ENCODE assay signal across 8 cellular contexts in the genomic region with DNA sequence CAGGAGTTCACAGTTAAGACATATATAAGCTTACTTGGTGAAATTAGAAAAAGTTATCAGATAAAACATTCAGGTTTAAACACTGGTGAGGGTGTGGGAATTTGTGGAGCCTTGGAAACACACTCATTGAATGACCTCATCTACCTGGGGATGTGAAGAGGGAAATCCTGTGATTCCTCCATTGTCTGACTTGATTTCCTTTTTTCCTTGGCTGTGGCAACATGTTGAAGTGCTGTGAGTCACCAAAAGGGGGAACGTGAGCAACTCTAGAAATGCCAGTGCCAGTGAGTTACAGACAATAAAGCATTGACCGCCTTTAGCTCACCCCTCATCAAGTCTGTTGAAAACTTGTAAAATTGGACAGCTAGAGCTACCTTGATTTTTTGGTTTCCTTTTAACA. TPM values are rescaled to one million over a fixed set of nuclear protein-coding genes. Genes with fewer than 3 reads are reported as not detected.
A peak's percentile ranks its signal among the peaks of the same experiment; 100 is the strongest.
DNase-seq lines count a peak whose midpoint lies in the region; ATAC-seq and TF ChIP-seq lines count a peak whose summit lies in the region.

No MANE protein-coding gene starts in this region.

- POLR2A ChIA-PET in Caco-2 (lab: Charles Lee) = interaction anchor here (0.5 kb wide), 1 partner anchor 205 kb away, joined by 8 read pairs; a partner anchor contains a TSS

- H3K4me1 ChIP-seq in Caco-2 = peaks cover 5% of the 10 kb centered on the region

- intact Hi-C loops in Caco-2 (cut with micrococcal nuclease; ENCODE audit: unreplicated experiment) = loop anchor here (2.0 to 5.0 kb wide), 2 partner anchors 23 to 51 kb away; a partner anchor contains a TSS

- H3K4me3 Mint-ChIP-seq in Caco-2 (ENCODE audit: unreplicated experiment) (peak overlapping the region; percentile 90), IgD-negative memory B cell (peak overlapping the region; percentile 86 to 96 (median 94))
- peak overlapping the region; percentile 91 for H3K4me3 Mint-ChIP-seq in activated naive CD8-positive, alpha-beta T cell treated with anti-CD3 and anti-CD28 coated beads for 36 hours

- BruUV-seq in Caco-2 (replicated peaks; lab: Mats Ljungman, UMichigan) = no TSS peak

- no peaks in the 10 kb centered on the region for H3K9me3 ChIP-seq in Caco-2

- H3K36me3 ChIP-seq in Caco-2 (ENCODE audit: control insufficient read depth, insufficient read depth, low read length) = no peaks in the 10 kb centered on the region

- no peaks in the 10 kb centered on the region for H3K9me3 Mint-ChIP-seq in Caco-2 (ENCODE audit: unreplicated experiment)
- H3K9me3 Mint-ChIP-seq in IgD-negative memory B cell = no peaks in the 10 kb centered on the region
- H3K9me3 Mint-ChIP-seq in activated naive CD8-positive, alpha-beta T cell treated with anti-CD3 and anti-CD28 coated beads for 36 hours = peaks cover 1% of the 10 kb centered on the region

- TF ChIP-seq CTCF in Caco-2 (IDR thresholded peaks at IDR 0.05; ENCODE audit: insufficient read depth in 1 of 2, low read depth in 1 of 2, low read length in 1 of 2, severe bottlenecking in 1 of 2, unreplicated experiment in 1 of 2) = no peak

- no peak for ATAC-seq in HG02870 (IDR thresholded peaks at IDR 0.05; ENCODE audit: unreplicated experiment)
- ATAC-seq in GM19463 (IDR thresholded peaks at IDR 0.05; ENCODE audit: unreplicated experiment) = no peak
- ATAC-seq in GM18861 (IDR thresholded peaks at IDR 0.05; ENCODE audit: unreplicated experiment) = no peak

- no peak overlapping the region for H3K4me3 ChIP-seq in Caco-2 (ENCODE audit: low read depth, low read length)

- H3K27ac Mint-ChIP-seq in Caco-2 (ENCODE audit: unreplicated experiment) (peak overlapping the region; percentile 70), IgD-negative memory B cell (peak overlapping the region; percentile 63 to 93 (median 93))
- H3K27ac Mint-ChIP-seq in activated naive CD8-positive, alpha-beta T cell treated with anti-CD3 and anti-CD28 coated beads for 36 hours = peak overlapping the region; percentile 94

- CTCF ChIA-PET in Caco-2 (lab: Charles Lee) = interaction anchor here (0.9 to 1.1 kb wide), 2 partner anchors 61 to 172 kb away, joined by 3 to 4 read pairs; a partner anchor contains a TSS

- H3K4me1 Mint-ChIP-seq in Caco-2 (ENCODE audit: low read depth, unreplicated experiment) (no peaks in the 10 kb centered on the region), IgD-negative memory B cell (peaks cover 25 to 37% (median 33%) of the 10 kb centered on the region in 3 donors)
- H3K4me1 Mint-ChIP-seq in activated naive CD8-positive, alpha-beta T cell treated with anti-CD3 and anti-CD28 coated beads for 36 hours = peaks cover 42% of the 10 kb centered on the region

- H3K27me3 Mint-ChIP-seq in Caco-2 (ENCODE audit: insufficient read depth, unreplicated experiment) (no peaks in the 10 kb centered on the region), IgD-negative memory B cell (no peaks in the 10 kb centered on the region)
- H3K27me3 Mint-ChIP-seq in activated naive CD8-positive, alpha-beta T cell treated with anti-CD3 and anti-CD28 coated beads for 36 hours = no peaks in the 10 kb centered on the region

- H3K27me3 ChIP-seq in Caco-2 (replicated peaks; ENCODE audit: control insufficient read depth, insufficient read depth, low read length) = no peaks in the 10 kb centered on the region

- H3K36me3 Mint-ChIP-seq in Caco-2 (ENCODE audit: insufficient read depth, unreplicated experiment) = peaks cover 17% of the 10 kb centered on the region
- peaks cover 3% of the 10 kb centered on the region for H3K36me3 Mint-ChIP-seq in IgD-negative memory B cell
- H3K36me3 Mint-ChIP-seq in activated naive CD8-positive, alpha-beta T cell treated with anti-CD3 and anti-CD28 coated beads for 36 hours = peaks cover 17% of the 10 kb centered on the region

- DNase-seq in Caco-2 (no peak), medulla oblongata (ENCODE audit: extremely low spot score) (peak; percentile 43), NCI-H510A treated with DMSO at 0.1 percent for 48 hours (lab: John Stamatoyannopoulos, UW) (no peak)
- no peak for DNase-seq in activated naive CD8-positive, alpha-beta T cell treated with anti-CD3 and anti-CD28 coated beads for 36 hours

RNA-seq across cellular contexts. Expression of a gene that starts 1.8 kb away (rescaled TPM):
- 35.7 and 36.7 TPM in 2 replicates for total RNA-seq in Caco-2 (2022)
- polyA plus RNA-seq in IgD-negative memory B cell = 75.9 TPM
- 10 to 100 TPM; 84.4 to 88.4 TPM for total RNA-seq in activated naive CD8-positive, alpha-beta T cell treated with anti-CD3 and anti-CD28 coated beads for 36 hours

RNA-seq across cellular contexts. Expression of a gene that starts 3.5 kb away (rescaled TPM):
- total RNA-seq in Caco-2 (2022) = 68.3 and 71.1 TPM in 2 replicates
- polyA plus RNA-seq in IgD-negative memory B cell = 45.3 TPM
- 10 to 100 TPM; 62.5 to 64.4 TPM for total RNA-seq in activated naive CD8-positive, alpha-beta T cell treated with anti-CD3 and anti-CD28 coated beads for 36 hours

RNA-seq across cellular contexts. Expression of a gene that starts 52.3 kb away (rescaled TPM):
- total RNA-seq in Caco-2 (2022) = 77.1 and 79.6 TPM in 2 replicates
- 42.7 TPM for polyA plus RNA-seq in IgD-negative memory B cell
- 100 to 1,000 TPM; 103 to 107 TPM for total RNA-seq in activated naive CD8-positive, alpha-beta T cell treated with anti-CD3 and anti-CD28 coated beads for 36 hours
